ENCODE assay signal across 14 cellular contexts in the genomic region with DNA sequence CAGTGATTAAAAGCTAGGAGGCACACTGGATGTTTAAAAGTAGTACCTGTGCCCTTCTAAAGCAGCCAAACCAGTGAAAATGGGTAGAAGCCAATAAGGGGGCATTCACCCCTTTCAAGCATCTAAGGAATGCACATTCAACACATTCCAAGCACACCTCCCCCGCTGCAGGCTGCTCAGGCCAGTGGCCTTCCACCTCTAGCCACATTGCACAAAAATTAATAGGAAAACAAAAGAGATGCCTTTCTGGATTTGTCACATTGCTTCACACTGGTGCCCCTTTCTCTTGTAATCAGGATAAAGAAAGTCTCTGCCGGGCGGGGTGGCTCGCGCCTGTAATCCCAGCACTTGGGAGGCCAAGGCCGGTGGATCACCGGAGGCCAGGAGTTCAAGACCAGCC.
DNase-seq lines count a peak whose midpoint lies in the region; ATAC-seq, FAIRE-seq and TF ChIP-seq lines count a peak whose summit lies in the region.
"Had no signal": no experiment of that assay in that cellular context is flagged by ENCODE, and none has a peak within 500 bp of the region (broad histone marks: within the 10 kb centered on the region; RNA-seq: fewer than 3 reads in every experiment).

No MANE protein-coding gene starts in this region.

- FAIRE-seq in RCC 7860 (lab: Jason Lieb, UNC), result peak; percentile 81

- H3K4me1 ChIP-seq in neuronal stem cell (ENCODE audit: control insufficient read depth in 2 of 2, insufficient read depth in 1 of 2, low read depth in 1 of 2, low read length in 2 of 2), result peaks cover 0 to 5% of the 10 kb centered on the region in 2 donors

- H3K18ac ChIP-seq in neuronal stem cell (ENCODE audit: low read length), result no peak overlapping the region

- no peak overlapping the region for H2BK15ac ChIP-seq in neuronal stem cell (ENCODE audit: low read length)

- H3K9ac ChIP-seq in neuronal stem cell (ENCODE audit: low read depth, low read length, poor library complexity), result no peak overlapping the region

- no peak for TF ChIP-seq CTCF in fibroblast of the aortic adventitia (IDR thresholded peaks at IDR 0.05; ENCODE audit: insufficient read depth, low read length)

- no CpG with 5 or more reads among the region's 7 CpGs for WGBS in neuronal stem cell (ENCODE audit: extremely low coverage in 2 of 2, insufficient read length in 2 of 2, insufficient replicate concordance in 1 of 2), 2 donors

- H4K91ac ChIP-seq in neuronal stem cell (ENCODE audit: low read depth, low read length, poor library complexity), result no peak overlapping the region

- peak overlapping the region; percentile 54 for H3K27ac ChIP-seq in neuronal stem cell (replicated peaks; ENCODE audit: low read length)
- H3K27ac ChIP-seq: coronary artery, VCaP had no signal

- no peak for ATAC-seq in GM21576 (IDR thresholded peaks at IDR 0.05; ENCODE audit: unreplicated experiment)
- ATAC-seq: activated T-helper 17 cell treated with anti-CD3 and anti-CD28 coated beads, Interleukin-2, amount 50 U/mL, for 72 hours had no signal

- no peaks in the 10 kb centered on the region for H3K27me3 ChIP-seq in neuronal stem cell (ENCODE audit: control insufficient read depth in 3 of 3, insufficient read depth in 3 of 3, low read depth in 1 of 3, low read length in 3 of 3)

- H3K23ac ChIP-seq in neuronal stem cell (ENCODE audit: low read depth, low read length, poor library complexity), result no peak overlapping the region

- DNase-seq in ELF-1 (ENCODE audit: low read depth, low spot score), result peak; percentile 83
- DNase-seq in RCC 7860 (ENCODE audit: low spot score), result peak; percentile 87
- DNase-seq in fibroblast of the aortic adventitia (ENCODE audit: low read depth), result peak; percentile 35
- DNase-seq in neuronal stem cell (ENCODE audit: low spot score), result peak; percentile 43
- DNase-seq in activated T-cell treated with anti-CD3 and anti-CD28 coated beads for 4 hours, result no peak
- DNase-seq in stimulated activated CD4-positive, alpha-beta T cell treated with anti-CD3 and anti-CD28 coated beads, Interleukin-4, amount 100 ng/mL, for 24 hours, result no peak
- DNase-seq in NCI-H1930 (lab: John Stamatoyannopoulos, UW), result no peak
- DNase-seq: CD4-positive, alpha-beta T cell; hippocampal formation; NCI-H1048 had no signal

- no peak overlapping the region for H3K4me3 ChIP-seq in fibroblast of the aortic adventitia (ENCODE audit: low read depth, low read length)
- H3K4me3 ChIP-seq in neuronal stem cell (ENCODE audit: low read length in 2 of 2), result no peak overlapping the region
- H3K4me3 ChIP-seq: coronary artery had no signal

- peak overlapping the region; percentile 14 for H3K4me2 ChIP-seq in neuronal stem cell (ENCODE audit: insufficient read depth, low read length, poor library complexity, severe bottlenecking)

- no peak overlapping the region for H4K8ac ChIP-seq in neuronal stem cell (ENCODE audit: low read depth, low read length)

- no peak overlapping the region for H3K14ac ChIP-seq in neuronal stem cell (ENCODE audit: low read length)

- H3K9me3 ChIP-seq in neuronal stem cell (replicated peaks in 1 of 2; ENCODE audit: control insufficient read depth in 2 of 2, insufficient read depth in 1 of 2, low read depth in 1 of 2, low read length in 2 of 2), result peaks cover 0 to 3% of the 10 kb centered on the region in 2 donors

- no peak overlapping the region for H2BK120ac ChIP-seq in neuronal stem cell (ENCODE audit: low read depth, low read length)

- no peak overlapping the region for H2BK5ac ChIP-seq in neuronal stem cell (ENCODE audit: low read length)

- no peak overlapping the region for H3K4ac ChIP-seq in neuronal stem cell (ENCODE audit: low read length)

- H2AFZ ChIP-seq in neuronal stem cell (ENCODE audit: low read length), result no peak overlapping the region

- H2BK12ac ChIP-seq in neuronal stem cell (ENCODE audit: low read length), result no peak overlapping the region

- H3K79me1 ChIP-seq in neuronal stem cell (ENCODE audit: low read depth, low read length), result no peaks in the 10 kb centered on the region

- no peaks in the 10 kb centered on the region for H3K36me3 ChIP-seq in neuronal stem cell (replicated peaks in 1 of 2; ENCODE audit: control insufficient read depth in 2 of 2, insufficient read depth in 2 of 2, low read length in 2 of 2)

- H2AK5ac ChIP-seq in neuronal stem cell (ENCODE audit: low read depth, low read length), result no peak overlapping the region

Comparison
In these comparisons a context has a peak if more than half of its experiments do, and no peak if none do; other contexts are left out.
1. DNase-seq: peak in ELF-1 (single experiment), RCC 7860 (single experiment), fibroblast of the aortic adventitia (single experiment) and neuronal stem cell (single experiment); none in activated T-cell treated with anti-CD3 and anti-CD28 coated beads for 4 hours (single experiment), stimulated activated CD4-positive, alpha-beta T cell treated with anti-CD3 and anti-CD28 coated beads, Interleukin-4, amount 100 ng/mL, for 24 hours (single experiment) and NCI-H1930 (0 of 2).